20 cellular contexts compared by ENCODE assay signal in genomic region chrX:9260603-9261002, GRCh38.
"Had no signal": no experiment of that assay in that cellular context is flagged by ENCODE, and none has a peak within 500 bp of the region (broad histone marks: within the 10 kb centered on the region; RNA-seq: fewer than 3 reads in every experiment).

No MANE protein-coding gene starts in this region.

- H3K4me3 Mint-ChIP-seq: IgD-negative memory B cell had no signal

- ATAC-seq: K562, Panc1, Right ventricle myocardium inferior had no signal

- H3K27me3 Mint-ChIP-seq: IgD-negative memory B cell had no signal

- H3K27ac Mint-ChIP-seq: IgD-negative memory B cell had no signal

- DNase-seq: Kasumi-1, MM.1S, NCI-H1092 treated with DMSO at 0.1 percent for 48 hours, NCI-H1436, NCI-H187, NCI-H2029, NCI-H2081 treated with DMSO at 0.1 percent for 48 hours, NCI-H2171, NCI-H226, NCI-H446, NCI-H510A, NCI-H524 treated with DMSO at 0.1 percent for 48 hours, NCI-H69, NCI-H774, SHP77 treated with DMSO at 0.1 percent for 48 hours, SJCRH30 had no signal
